Comparison of ENCODE assay signal across 13 cellular contexts in the genomic region with DNA sequence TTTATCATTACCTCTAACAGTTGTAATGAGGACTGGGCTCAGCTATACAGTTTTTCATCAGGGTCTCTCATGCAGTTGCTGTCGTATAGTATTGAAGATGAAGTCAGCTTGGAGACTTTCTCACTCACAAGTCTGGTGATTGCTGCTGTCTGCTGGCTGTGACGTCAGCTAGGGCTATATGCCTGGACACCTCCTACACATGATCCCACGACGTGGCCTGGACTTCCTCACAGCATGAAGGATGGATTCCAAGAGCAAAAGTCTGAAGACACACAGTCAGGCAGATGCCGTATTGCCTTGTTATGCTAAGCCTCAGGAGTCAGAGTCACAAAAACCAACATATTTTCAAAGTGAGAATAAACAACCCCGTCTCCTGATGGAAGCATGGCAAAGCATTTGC.
"Had no signal": no experiment of that assay in that cellular context is flagged by ENCODE, and none has a peak within 500 bp of the region (broad histone marks: within the 10 kb centered on the region; RNA-seq: fewer than 3 reads in every experiment).

No MANE protein-coding gene starts in this region.

- H3K4me3 ChIP-seq: skin epidermis, transverse colon had no signal

- DNase-seq: activated CD4-positive, alpha-beta T cell treated with anti-CD3 and anti-CD28 coated beads, Interleukin-2, amount 50 U/mL, for 1 hour; activated naive CD4-positive, alpha-beta T cell; activated naive CD8-positive, alpha-beta T cell treated with anti-CD3 and anti-CD28 coated beads, Interleukin-2, amount 10 ng/mL, durations not matched to agents 7 days and 5 days; anterior cingulate cortex; foreskin keratinocyte; posterior cingulate gyrus; stimulated activated CD4-positive, alpha-beta T cell treated with anti-CD3 and anti-CD28 coated beads, Interleukin-4, amount 100 ng/mL, for 4 hours; stimulated activated CD8-positive, alpha-beta memory T cell treated with anti-CD3 and anti-CD28 coated beads, Interleukin-4, amount 100 ng/mL, for 48 hours; stimulated activated naive CD4-positive, alpha-beta T cell treated with Interleukin-2 at 50 U/mL for 16 hours; T-helper 17 cell; transverse colon had no signal

- H3K4me3 Mint-ChIP-seq: activated naive CD8-positive, alpha-beta T cell treated with anti-CD3 and anti-CD28 coated beads, Interleukin-2, amount 10 ng/mL, durations not matched to agents 7 days and 5 days; natural killer cell treated with Interleukin-12 subunit alpha and Interleukin-12 subunit beta and Interleukin-15 and Interleukin-18, amount 100 ng/mL, for 72 hours; T-helper 17 cell had no signal

- H3K27me3 Mint-ChIP-seq: activated naive CD8-positive, alpha-beta T cell treated with anti-CD3 and anti-CD28 coated beads, Interleukin-2, amount 10 ng/mL, durations not matched to agents 7 days and 5 days; natural killer cell treated with Interleukin-12 subunit alpha and Interleukin-12 subunit beta and Interleukin-15 and Interleukin-18, amount 100 ng/mL, for 72 hours; T-helper 17 cell had no signal

- H3K27me3 ChIP-seq: foreskin keratinocyte, transverse colon had no signal

- H3K9me3 Mint-ChIP-seq: activated naive CD8-positive, alpha-beta T cell treated with anti-CD3 and anti-CD28 coated beads, Interleukin-2, amount 10 ng/mL, durations not matched to agents 7 days and 5 days had no signal

- H3K27ac Mint-ChIP-seq: activated naive CD8-positive, alpha-beta T cell treated with anti-CD3 and anti-CD28 coated beads, Interleukin-2, amount 10 ng/mL, durations not matched to agents 7 days and 5 days; natural killer cell treated with Interleukin-12 subunit alpha and Interleukin-12 subunit beta and Interleukin-15 and Interleukin-18, amount 100 ng/mL, for 72 hours; T-helper 17 cell had no signal

- H3K4me1 Mint-ChIP-seq: activated naive CD8-positive, alpha-beta T cell treated with anti-CD3 and anti-CD28 coated beads, Interleukin-2, amount 10 ng/mL, durations not matched to agents 7 days and 5 days; T-helper 17 cell had no signal

- H3K9me3 ChIP-seq: transverse colon had no signal

- H3K36me3 Mint-ChIP-seq: activated naive CD8-positive, alpha-beta T cell treated with anti-CD3 and anti-CD28 coated beads, Interleukin-2, amount 10 ng/mL, durations not matched to agents 7 days and 5 days had no signal

- H3K36me3 ChIP-seq: transverse colon had no signal

- H3K27ac ChIP-seq: foreskin keratinocyte, skin epidermis, transverse colon had no signal
